ENCODE assay signal across 17 cellular contexts in genomic region chrX:17839269-17839668, GRCh38. TPM values are rescaled to one million over a fixed set of nuclear protein-coding genes. Genes with fewer than 3 reads are reported as not detected.
DNase-seq lines count a peak whose midpoint lies in the region; ATAC-seq and TF ChIP-seq lines count a peak whose summit lies in the region.
"Had no signal": no experiment of that assay in that cellular context is flagged by ENCODE, and none has a peak within 500 bp of the region (broad histone marks: within the 10 kb centered on the region; RNA-seq: fewer than 3 reads in every experiment).

No MANE protein-coding gene starts in this region.

- H3K9ac ChIP-seq in H9 (ENCODE audit: extremely low read depth, insufficient read length, low read length) = no peak overlapping the region

- H2AK5ac ChIP-seq in H9 (ENCODE audit: insufficient read length, low read length) = no peak overlapping the region

- H3K4me3 Mint-ChIP-seq in H9 = no peak overlapping the region
- no peak overlapping the region for H3K4me3 Mint-ChIP-seq in stimulated activated memory B cell treated with anti-CD40 and anti-IgM and Interleukin-4, amounts not matched to agents 10 μg/mL and 1 μg/mL and 100 μg/mL, for 72 hours
- H3K4me3 Mint-ChIP-seq in activated CD8-positive, alpha-beta memory T cell treated with anti-CD3 and anti-CD28 coated beads, Interleukin-2, amount 10 ng/mL, durations not matched to agents 7 days and 5 days = no peak overlapping the region

- no peak for ATAC-seq in gastroesophageal sphincter
- ATAC-seq in stimulated activated memory B cell treated with anti-CD40 and anti-IgM and Interleukin-4, amounts not matched to agents 10 μg/mL and 1 μg/mL and 100 μg/mL, for 72 hours = no peak
- no peak for ATAC-seq in activated CD8-positive, alpha-beta memory T cell treated with anti-CD3 and anti-CD28 coated beads, Interleukin-2, amount 10 ng/mL, durations not matched to agents 7 days and 5 days

- no peaks in the 10 kb centered on the region for H3K27me3 ChIP-seq in H9 (ENCODE audit: insufficient read depth, low read length)
- H3K27me3 ChIP-seq in gastroesophageal sphincter = no peaks in the 10 kb centered on the region

- no peak for TF ChIP-seq EP300 in gastroesophageal sphincter (IDR thresholded peaks at IDR 0.05)

- WGBS in H9 (ENCODE audit: extremely low coverage, insufficient read length, low lambda C conversion rate) = no CpG with 5 or more reads among the region's 4 CpGs
- WGBS in gastroesophageal sphincter (ENCODE audit: low coverage in 1 of 2), 2 donors = no CpG with 5 or more reads among the region's 4 CpGs

- H3K4me1 Mint-ChIP-seq in H9 = peaks cover 3 to 4% of the 10 kb centered on the region in 2 experiments
- H3K4me1 Mint-ChIP-seq in stimulated activated memory B cell treated with anti-CD40 and anti-IgM and Interleukin-4, amounts not matched to agents 10 μg/mL and 1 μg/mL and 100 μg/mL, for 72 hours = no peaks in the 10 kb centered on the region
- no peaks in the 10 kb centered on the region for H3K4me1 Mint-ChIP-seq in activated CD8-positive, alpha-beta memory T cell treated with anti-CD3 and anti-CD28 coated beads, Interleukin-2, amount 10 ng/mL, durations not matched to agents 7 days and 5 days

- H4K8ac ChIP-seq in H9 (replicated peaks; ENCODE audit: insufficient read length, low read depth, low read length) = no peak overlapping the region

- TF ChIP-seq CTCF in H9 (conservative IDR thresholded peaks at IDR 0.05) (peak; percentile 55), cardiac fibroblast (IDR thresholded peaks at IDR 0.05; ENCODE audit: low read depth, low read length) (peak; percentile 30), gastroesophageal sphincter (IDR thresholded peaks at IDR 0.05) (no peak)

- H3T11ph ChIP-seq in H9 (ENCODE audit: low read length) = no peak overlapping the region

- H3K9me3 ChIP-seq in H9 (ENCODE audit: control insufficient read depth, low read depth, low read length) (peaks cover 7% of the 10 kb centered on the region), gastroesophageal sphincter (no peaks in the 10 kb centered on the region)

- CTCF ChIA-PET in activated CD8-positive, alpha-beta memory T cell treated with anti-CD3 and anti-CD28 coated beads, Interleukin-2, amount 10 ng/mL, durations not matched to agents 7 days and 5 days (lab: Charles Lee) = no interaction called here

- H2BK15ac ChIP-seq in H9 (ENCODE audit: low read depth, low read length) = no peak overlapping the region

- H4K91ac ChIP-seq in H9 (ENCODE audit: insufficient read length, low read depth, low read length) = no peak overlapping the region

- H3K9me3 Mint-ChIP-seq in H9 = peaks cover 51 to 55% of the 10 kb centered on the region in 2 experiments
- no peaks in the 10 kb centered on the region for H3K9me3 Mint-ChIP-seq in stimulated activated memory B cell treated with anti-CD40 and anti-IgM and Interleukin-4, amounts not matched to agents 10 μg/mL and 1 μg/mL and 100 μg/mL, for 72 hours
- no peaks in the 10 kb centered on the region for H3K9me3 Mint-ChIP-seq in activated CD8-positive, alpha-beta memory T cell treated with anti-CD3 and anti-CD28 coated beads, Interleukin-2, amount 10 ng/mL, durations not matched to agents 7 days and 5 days (ENCODE audit: low read depth)
- H3K9me3 Mint-ChIP-seq: CD14-positive monocyte had no signal

- H3K4me1 ChIP-seq in H9 (ENCODE audit: insufficient read depth, low read length) = no peaks in the 10 kb centered on the region
- H3K4me1 ChIP-seq in gastroesophageal sphincter = peaks cover 0 to 17% (median 0%) of the 10 kb centered on the region in 3 donors

- no peak for TF ChIP-seq POLR2A in gastroesophageal sphincter (IDR thresholded peaks at IDR 0.05)

- no peak overlapping the region for H3K4me2 ChIP-seq in H9 (ENCODE audit: insufficient read depth, insufficient read length, low read length)

- no peak overlapping the region for H2BK12ac ChIP-seq in H9 (ENCODE audit: insufficient read length, low read depth, low read length)

- peaks cover 0 to 4% (median 0%) of the 10 kb centered on the region in 3 experiments; a peak in 3 of 7 replicates for H3K36me3 Mint-ChIP-seq in H9 (ENCODE audit: insufficient read depth in 1 of 3, low read depth in 3 of 3)
- no peaks in the 10 kb centered on the region for H3K36me3 Mint-ChIP-seq in stimulated activated memory B cell treated with anti-CD40 and anti-IgM and Interleukin-4, amounts not matched to agents 10 μg/mL and 1 μg/mL and 100 μg/mL, for 72 hours
- H3K36me3 Mint-ChIP-seq in activated CD8-positive, alpha-beta memory T cell treated with anti-CD3 and anti-CD28 coated beads, Interleukin-2, amount 10 ng/mL, durations not matched to agents 7 days and 5 days = no peaks in the 10 kb centered on the region
- H3K36me3 Mint-ChIP-seq: CD14-positive monocyte had no signal

- H3K4ac ChIP-seq in H9 (ENCODE audit: low read depth, low read length) = no peak overlapping the region

- peak; percentile 2 for DNase-seq in ACHN
- DNase-seq in H9 = no peak
- DNase-seq in cardiac fibroblast (ENCODE audit: low read depth in 2 of 2) = no peak
- peak; percentile 51 for DNase-seq in iPS-NIHi7 (ENCODE audit: extremely low spot score)
- no peak for DNase-seq in posterior vena cava (ENCODE audit: low spot score)
- DNase-seq in activated CD8-positive, alpha-beta memory T cell treated with anti-CD3 and anti-CD28 coated beads, Interleukin-2, amount 10 ng/mL, durations not matched to agents 7 days and 5 days = no peak
- DNase-seq: DMS153, HCEC 1CT, MV-4-11, NCI-H1417, NCI-H187 treated with DMSO at 0.1 percent for 48 hours, NCI-H774 had no signal

- H2BK5ac ChIP-seq in H9 (ENCODE audit: insufficient read length, low read length) = no peak overlapping the region

- H3K79me2 ChIP-seq in H9 (ENCODE audit: insufficient read depth, low read length) = no peaks in the 10 kb centered on the region

- no peak overlapping the region for H3K56ac ChIP-seq in H9 (ENCODE audit: insufficient read length, low read depth, low read length)

- no peaks in the 10 kb centered on the region for H3K23me2 ChIP-seq in H9 (ENCODE audit: insufficient read length, low read depth, low read length, poor library complexity, severe bottlenecking)

- H3K36me3 ChIP-seq in gastroesophageal sphincter = no peaks in the 10 kb centered on the region

- peaks cover 12% of the 10 kb centered on the region for H3K27me3 Mint-ChIP-seq in H9 (ENCODE audit: low read depth)
- H3K27me3 Mint-ChIP-seq in stimulated activated memory B cell treated with anti-CD40 and anti-IgM and Interleukin-4, amounts not matched to agents 10 μg/mL and 1 μg/mL and 100 μg/mL, for 72 hours = no peaks in the 10 kb centered on the region
- no peaks in the 10 kb centered on the region for H3K27me3 Mint-ChIP-seq in activated CD8-positive, alpha-beta memory T cell treated with anti-CD3 and anti-CD28 coated beads, Interleukin-2, amount 10 ng/mL, durations not matched to agents 7 days and 5 days

- intact Hi-C loops in posterior vena cava (cut with DNase I) = no loop called here

- no peak overlapping the region for H3K18ac ChIP-seq in H9 (ENCODE audit: insufficient read length, low read depth, low read length)

- no peak overlapping the region for H4K5ac ChIP-seq in H9 (ENCODE audit: insufficient read length, low read depth, low read length)

- H3K79me1 ChIP-seq in H9 (ENCODE audit: insufficient read depth, low read depth, low read length, poor library complexity, severe bottlenecking) = no peaks in the 10 kb centered on the region

- no peak overlapping the region for H3K27ac ChIP-seq in H9 (ENCODE audit: insufficient read length, low read depth, low read length)
- no peak overlapping the region for H3K27ac ChIP-seq in gastroesophageal sphincter
- H3K27ac ChIP-seq: HL-60 had no signal

- no peak overlapping the region for H3K27ac Mint-ChIP-seq in H9
- H3K27ac Mint-ChIP-seq in stimulated activated memory B cell treated with anti-CD40 and anti-IgM and Interleukin-4, amounts not matched to agents 10 μg/mL and 1 μg/mL and 100 μg/mL, for 72 hours = no peak overlapping the region
- no peak overlapping the region for H3K27ac Mint-ChIP-seq in activated CD8-positive, alpha-beta memory T cell treated with anti-CD3 and anti-CD28 coated beads, Interleukin-2, amount 10 ng/mL, durations not matched to agents 7 days and 5 days
- H3K27ac Mint-ChIP-seq: CD14-positive monocyte had no signal

- no peak overlapping the region for H3K23ac ChIP-seq in H9 (ENCODE audit: insufficient read length, low read depth, low read length)

- H4K20me1 ChIP-seq in H9 (ENCODE audit: control insufficient read depth, insufficient read depth, insufficient read length) = no peaks in the 10 kb centered on the region

- H2BK20ac ChIP-seq in H9 (ENCODE audit: low read depth, low read length, poor library complexity, severe bottlenecking) = no peak overlapping the region

- H2AFZ ChIP-seq in H9 (ENCODE audit: low read length) = no peak overlapping the region

- no peak overlapping the region for H3K14ac ChIP-seq in H9 (ENCODE audit: insufficient read depth, low read length)

- H3K4me3 ChIP-seq in cardiac fibroblast (replicated peaks in 1 of 2; ENCODE audit: low read depth in 2 of 2, low read length in 2 of 2) = no peak overlapping the region
- H3K4me3 ChIP-seq in gastroesophageal sphincter = no peak overlapping the region

- no peak overlapping the region for H2BK120ac ChIP-seq in H9 (ENCODE audit: low read depth, low read length, poor library complexity, severe bottlenecking)

- in situ Hi-C loops in ACHN (cut with HindIII; ENCODE audit: low pct_ligation_motif_present, low pct_unique_long_range_greater_than_20kb, low sequenced_read_pairs) = no loop called here

RNA-seq across cellular contexts. Expression of gene RAI2, which starts 21.8 kb away (rescaled TPM):
- total RNA-seq in H9 (2021) = 0.61 and 0.72 TPM in 2 replicates
- 10 to 100 TPM; 32.5 to 33.8 TPM for total RNA-seq in posterior vena cava
- 10 to 100 TPM; 21.7 to 35.4 (median 26.8) TPM for total RNA-seq in gastroesophageal sphincter
- total RNA-seq in activated CD8-positive, alpha-beta memory T cell treated with anti-CD3 and anti-CD28 coated beads, Interleukin-2, amount 10 ng/mL, durations not matched to agents 7 days and 5 days = under 1 TPM in 1 of 2 experiments, not detected in 1; 0.33 TPM
- total RNA-seq: NCI-H460 had no signal

Comparison
In these comparisons a context has a peak if more than half of its experiments do, and no peak if none do; other contexts are left out.
1. DNase-seq: peak in ACHN (single experiment) and iPS-NIHi7 (single experiment); none in H9 (single experiment), cardiac fibroblast (0 of 2), posterior vena cava (single experiment) and activated CD8-positive, alpha-beta memory T cell treated with anti-CD3 and anti-CD28 coated beads, Interleukin-2, amount 10 ng/mL, durations not matched to agents 7 days and 5 days (single experiment).
2. CTCF ChIP-seq: peak in H9 (single experiment) and cardiac fibroblast (single experiment); none in gastroesophageal sphincter (0 of 4).
3. RNA of gene RAI2, which starts 21.8 kb away (total RNA-seq): 32.5 to 33.8 TPM in posterior vena cava and 21.7 to 35.4 TPM in gastroesophageal sphincter; 0.61 to 0.72 TPM in H9 and 0.33 TPM in activated CD8-positive, alpha-beta memory T cell treated with anti-CD3 and anti-CD28 coated beads, Interleukin-2, amount 10 ng/mL, durations not matched to agents 7 days and 5 days; every median in the first group is over 10 times any median in the second.